In the genomic region with DNA sequence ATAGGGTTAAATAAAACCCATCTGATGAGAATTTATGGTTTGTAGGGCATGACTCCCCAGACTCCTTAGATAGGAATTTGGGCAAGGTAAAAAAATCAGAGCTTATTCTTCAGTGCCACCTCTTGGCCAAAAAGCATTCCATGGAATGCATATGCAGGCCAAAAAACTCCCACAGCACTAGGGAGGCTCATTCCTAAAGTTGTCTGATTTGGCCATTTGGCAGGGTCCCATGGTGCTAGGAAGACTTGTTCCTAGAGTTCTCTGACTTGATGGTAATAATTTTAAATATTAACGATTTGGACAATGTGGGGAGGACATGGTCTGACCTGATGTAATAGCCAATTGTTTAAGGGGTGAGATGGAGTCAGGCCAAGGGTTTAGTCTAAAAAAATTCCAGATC, we compare ENCODE assay signal across 29 cellular contexts.
"Had no signal": no experiment of that assay in that cellular context is flagged by ENCODE, and none has a peak within 500 bp of the region (broad histone marks: within the 10 kb centered on the region; RNA-seq: fewer than 3 reads in every experiment).

No MANE protein-coding gene starts in this region.

- H3K4me2 ChIP-seq: hepatocyte, neural progenitor cell, smooth muscle cell had no signal

- H3K27ac ChIP-seq: esophagus muscularis mucosa, gastrocnemius medialis, heart left ventricle, hepatocyte, neural progenitor cell, parathyroid adenoma, right lobe of liver, suprapubic skin, transverse colon, upper lobe of right lung, uterus had no signal

- H3K27me3 ChIP-seq: esophagus muscularis mucosa, gastrocnemius medialis, heart left ventricle, hepatocyte, neural progenitor cell, suprapubic skin, transverse colon, upper lobe of right lung, uterus had no signal

- DNase-seq: cortex of kidney; endodermal cell; foreskin fibroblast; gastrocnemius medialis; heart left ventricle; kidney; mesenchymal stem cell; mucosa of descending colon; naive B cell; right lobe of liver; stimulated activated CD4-positive, alpha-beta T cell treated with anti-CD3 and anti-CD28 coated beads, Interleukin-12 subunit alpha, Interleukin-12 subunit beta, amount 100 ng/mL, for 4 hours; stimulated activated CD4-positive, alpha-beta T cell treated with anti-CD3 and anti-CD28 coated beads, Interleukin-1b, Interleukin-23, amount 100 ng/mL, for 48 hours; stimulated activated CD4-positive, alpha-beta T cell treated with anti-CD3 and anti-CD28 coated beads, Interleukin-4, amount 100 ng/mL, for 1 hour; stimulated activated CD8-positive, alpha-beta memory T cell treated with anti-CD3 and anti-CD28 coated beads, Interleukin-4, amount 100 ng/mL, for 48 hours; stimulated activated naive CD4-positive, alpha-beta T cell; stimulated activated naive CD8-positive, alpha-beta T cell treated with anti-CD3 and anti-CD28 coated beads, Interleukin-15, amount 100 ng/mL, for 72 hours; transverse colon; upper lobe of right lung; uterus had no signal

- H3K4me3 ChIP-seq: esophagus muscularis mucosa, gastrocnemius medialis, heart left ventricle, hepatocyte, mucosa of descending colon, neural progenitor cell, right lobe of liver, smooth muscle cell, suprapubic skin, transverse colon, upper lobe of right lung, uterus had no signal

- H3K4me1 ChIP-seq: esophagus muscularis mucosa, gastrocnemius medialis, heart left ventricle, neural progenitor cell, parathyroid adenoma, right lobe of liver, suprapubic skin, transverse colon, upper lobe of right lung, uterus had no signal

- H3K36me3 ChIP-seq: esophagus muscularis mucosa, gastrocnemius medialis, heart left ventricle, neural progenitor cell, right lobe of liver, suprapubic skin, transverse colon, upper lobe of right lung, uterus had no signal

- ATAC-seq: gastrocnemius medialis; heart left ventricle; left lobe of liver; mucosa of descending colon; right lobe of liver; stimulated activated naive CD8-positive, alpha-beta T cell treated with anti-CD3 and anti-CD28 coated beads, Interleukin-15, amount 100 ng/mL, for 72 hours; upper lobe of right lung had no signal

- H2AFZ ChIP-seq: hepatocyte, neural progenitor cell, parathyroid adenoma had no signal

- H3K9me3 ChIP-seq: esophagus muscularis mucosa, gastrocnemius medialis, mucosa of descending colon, right lobe of liver, suprapubic skin, transverse colon, upper lobe of right lung, uterus had no signal

- H3K9ac ChIP-seq: neural progenitor cell, parathyroid adenoma had no signal

- H3K79me2 ChIP-seq: hepatocyte, parathyroid adenoma had no signal

- H3K36me3 Mint-ChIP-seq: mesothelial cell of epicardium, naive B cell, neural progenitor cell had no signal

- H3K27ac Mint-ChIP-seq: endodermal cell; mesothelial cell of epicardium; nephron; neural progenitor cell; progenitor cell of endocrine pancreas; stimulated activated naive CD8-positive, alpha-beta T cell treated with anti-CD3 and anti-CD28 coated beads, Interleukin-15, amount 100 ng/mL, for 72 hours had no signal

- H3K9me3 Mint-ChIP-seq: mesothelial cell of epicardium; stimulated activated naive CD8-positive, alpha-beta T cell treated with anti-CD3 and anti-CD28 coated beads, Interleukin-15, amount 100 ng/mL, for 72 hours had no signal
